20 cellular contexts compared by ENCODE assay signal in the genomic region with DNA sequence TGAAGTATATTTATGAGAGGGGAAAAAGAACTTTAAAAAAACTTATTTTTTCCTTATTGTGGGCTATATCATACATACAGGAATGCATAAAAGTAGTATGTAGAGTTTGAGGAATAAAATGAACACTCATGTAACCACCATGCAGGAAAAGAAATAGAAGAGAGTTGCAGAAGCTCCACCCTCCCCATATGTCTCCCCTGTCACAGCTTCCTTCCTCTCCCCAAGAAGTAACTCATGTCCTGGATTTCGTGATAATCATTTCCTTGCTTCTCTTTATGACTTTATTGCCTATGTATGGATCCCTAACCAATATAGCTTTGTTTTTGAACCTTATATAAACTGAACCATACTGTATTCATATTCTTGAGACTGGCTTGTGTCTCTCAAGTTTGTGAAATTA.
DNase-seq lines count a peak whose midpoint lies in the region; ATAC-seq lines count a peak whose summit lies in the region.
"Had no signal": no experiment of that assay in that cellular context is flagged by ENCODE, and none has a peak within 500 bp of the region (broad histone marks: within the 10 kb centered on the region; RNA-seq: fewer than 3 reads in every experiment).

No MANE protein-coding gene starts in this region.

- intact Hi-C loops in activated naive CD4-positive, alpha-beta T cell treated with anti-CD3 and anti-CD28 coated beads for 36 hours (cut with micrococcal nuclease), result no loop called here
- intact Hi-C loops in left colon (cut with DNase I, micrococcal nuclease), result no loop called here

- peaks cover 5% of the 10 kb centered on the region for H3K4me1 Mint-ChIP-seq in activated naive CD4-positive, alpha-beta T cell treated with anti-CD3 and anti-CD28 coated beads for 36 hours (ENCODE audit: low read depth)

- peaks cover 2% of the 10 kb centered on the region for H3K9me3 Mint-ChIP-seq in activated naive CD4-positive, alpha-beta T cell treated with anti-CD3 and anti-CD28 coated beads for 36 hours
- H3K9me3 Mint-ChIP-seq: T-helper 1 cell treated with Interleukin-12 subunit alpha and Interleukin-12 subunit beta and Interleukin-4 antibody, amounts not matched to agents 30 μg/mL and 1 μg/mL, for 36 hours had no signal

- H3K36me3 Mint-ChIP-seq in activated naive CD4-positive, alpha-beta T cell treated with anti-CD3 and anti-CD28 coated beads for 36 hours (ENCODE audit: low read depth), result peaks cover 8% of the 10 kb centered on the region

- H3K9me3 ChIP-seq in SK-N-MC (ENCODE audit: low read depth, low read length), result no peaks in the 10 kb centered on the region
- H3K9me3 ChIP-seq: A549, Caco-2, MG63 had no signal

- in situ Hi-C loops in KBM-7 (cut with MboI; ENCODE audit: low pct_unique_long_range_greater_than_20kb, low sequenced_read_pairs), result no loop called here

- H3K27ac Mint-ChIP-seq in activated naive CD4-positive, alpha-beta T cell treated with anti-CD3 and anti-CD28 coated beads for 36 hours, result peak overlapping the region; percentile 10
- H3K27ac Mint-ChIP-seq: T-helper 1 cell treated with Interleukin-12 subunit alpha and Interleukin-12 subunit beta and Interleukin-4 antibody, amounts not matched to agents 30 μg/mL and 1 μg/mL, for 36 hours had no signal

- no peak for DNase-seq in activated naive CD4-positive, alpha-beta T cell treated with anti-CD3 and anti-CD28 coated beads for 36 hours
- no peak for DNase-seq in activated naive CD4-positive, alpha-beta T cell treated with anti-CD3 and anti-CD28 coated beads, Interleukin-2, amount 50 U/mL, for 16 hours
- DNase-seq in KBM-7, result peak; percentile 28
- no peak for DNase-seq in SK-N-MC (ENCODE audit: low read depth, low spot score)
- no peak for DNase-seq in left colon
- no peak for DNase-seq in HPDE6-E6E7 (ENCODE audit: extremely low spot score)
- no peak for DNase-seq in activated CD8-positive, alpha-beta memory T cell treated with anti-CD3 and anti-CD28 coated beads, Interleukin-2, amount 50 U/mL, for 48 hours
- DNase-seq: Caco-2, DMS79, MG63, NCI-H1417, NCI-H187 treated with DMSO at 0.1 percent for 48 hours, NCI-H2171, NCI-H446 treated with DMSO at 0.1 percent for 48 hours had no signal

- 0 out of 2 replicates have a peak overlapping the region, but pooled peaks have one; percentile 3 for H3K4me3 ChIP-seq in SK-N-MC
- H3K4me3 ChIP-seq: A549, MG63 had no signal

- H3K9ac ChIP-seq in SK-N-MC (ENCODE audit: insufficient read length), result no peak overlapping the region
- H3K9ac ChIP-seq: KMS-11 had no signal

- no peaks in the 10 kb centered on the region for H3K27me3 Mint-ChIP-seq in activated naive CD4-positive, alpha-beta T cell treated with anti-CD3 and anti-CD28 coated beads for 36 hours (ENCODE audit: low read depth)

- H3K36me3 ChIP-seq in SK-N-MC (ENCODE audit: insufficient read depth, low read length), result no peaks in the 10 kb centered on the region; the same call in 1 of the 2 replicates

- H3K27ac ChIP-seq in SK-N-MC, result peak overlapping the region; percentile 53; the same call in 1 of the 2 replicates
- H3K27ac ChIP-seq: A549, C4-2B, KMS-11 had no signal

- H3K4me3 Mint-ChIP-seq in activated naive CD4-positive, alpha-beta T cell treated with anti-CD3 and anti-CD28 coated beads for 36 hours, result no peak overlapping the region
- H3K4me3 Mint-ChIP-seq: T-helper 1 cell treated with Interleukin-12 subunit alpha and Interleukin-12 subunit beta and Interleukin-4 antibody, amounts not matched to agents 30 μg/mL and 1 μg/mL, for 36 hours had no signal

- CTCF ChIA-PET in activated naive CD4-positive, alpha-beta T cell treated with anti-CD3 and anti-CD28 coated beads for 36 hours (lab: Charles Lee), result interaction anchor here (0.7 kb wide), 1 partner anchor 108 kb away, joined by 4 read pairs; no protein-coding TSS in a partner anchor

- ATAC-seq in left colon (peak; percentile 57), GM19035 (IDR thresholded peaks at IDR 0.05; ENCODE audit: unreplicated experiment) (no peak)
- ATAC-seq: A549, HCT116 had no signal
